ENCODE assay signal across 1 cellular context in the genomic region with DNA sequence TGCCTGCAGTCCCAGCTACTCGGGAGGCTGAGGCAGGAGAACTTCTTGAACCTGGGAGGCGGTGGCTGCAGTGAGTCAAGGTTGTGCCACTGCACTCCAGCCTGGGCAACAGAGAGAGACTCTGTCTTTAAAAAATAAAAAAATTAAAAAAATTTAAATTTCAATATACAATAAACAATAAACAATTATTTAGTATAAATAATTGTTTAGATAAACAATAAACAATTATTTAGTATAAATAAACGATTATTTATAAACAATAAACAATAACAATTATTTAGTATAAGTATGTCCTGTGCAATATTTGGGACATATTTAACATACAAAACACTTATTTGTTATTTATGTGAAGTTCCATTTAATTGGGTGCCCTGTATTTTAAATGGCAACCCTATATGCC.
TF ChIP-seq lines count a peak whose summit lies in the region.

No MANE protein-coding gene starts in this region.

TF ChIP-seq in endothelial cell of umbilical vein, 7 proteins besides CTCF, POLR2A, EP300 and RAD21 (continued from another document):
- TF ChIP-seq, protein P1, sequence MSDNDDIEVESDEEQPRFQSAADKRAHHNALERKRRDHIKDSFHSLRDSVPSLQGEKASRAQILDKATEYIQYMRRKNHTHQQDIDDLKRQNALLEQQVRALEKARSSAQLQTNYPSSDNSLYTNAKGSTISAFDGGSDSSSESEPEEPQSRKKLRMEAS (IDR thresholded peaks at IDR 0.05; ENCODE audit: insufficient read depth, insufficient read length) = no peak
- TF ChIP-seq MYC (IDR thresholded peaks at IDR 0.05; ENCODE audit: low read depth, low read length) (no peak), FOS (IDR thresholded peaks at IDR 0.05; ENCODE audit: borderline replicate concordance, insufficient read depth, low read length) (no peak)
TF ChIP-seq in endothelial cell of umbilical vein: peak in this region for 0.
